In the genomic region with DNA sequence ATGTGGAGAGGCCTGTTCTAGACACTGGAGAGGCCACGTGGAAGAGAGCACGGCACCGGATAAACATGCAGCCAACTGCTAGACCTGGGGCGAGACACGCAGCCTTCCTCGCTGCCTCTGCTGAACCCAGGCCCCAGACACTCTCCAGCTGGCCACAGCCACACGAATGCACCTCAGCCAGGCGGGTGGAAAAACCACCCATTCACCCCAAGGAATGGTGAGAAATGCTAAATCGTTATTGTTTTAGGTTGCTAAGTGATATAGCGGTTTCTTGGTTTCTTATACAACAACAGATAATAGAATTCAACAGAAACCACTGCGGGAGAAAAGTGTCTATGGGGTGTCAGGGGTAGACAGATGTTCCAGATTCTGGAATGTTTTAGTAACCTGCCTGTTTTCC, we compare ENCODE assay signal across 1 cellular context.
TF ChIP-seq lines count a peak whose summit lies in the region.

No MANE protein-coding gene starts in this region.

TF ChIP-seq in GM12878, 131 proteins besides CTCF, POLR2A, EP300 and RAD21:
- TF ChIP-seq ZNF207 (IDR thresholded peaks at IDR 0.05; ENCODE audit: borderline replicate concordance) (no peak), BCL11A (IDR thresholded peaks at IDR 0.05; ENCODE audit: low read depth, low read length) (0 out of 2 replicates have a peak, but pooled peaks have one; percentile 3), IKZF2 (IDR thresholded peaks at IDR 0.05) (peak; percentile 54 to 55; a peak in 2 of 4 replicates), POU2F2 (IDR thresholded peaks at IDR 0.05; ENCODE audit: borderline replicate concordance, low read depth, low read length) (0 out of 3 replicates have a peak, but pooled peaks have one; percentile 31), SMAD5 (IDR thresholded peaks at IDR 0.05; ENCODE audit: low read depth) (no peak), RUNX3 (IDR thresholded peaks at IDR 0.05; ENCODE audit: low read length) (peak; percentile 47), MTA2 (IDR thresholded peaks at IDR 0.05; ENCODE audit: low read depth) (0 out of 2 replicates have a peak, but pooled peaks have one; percentile 30), IKZF1 (conservative IDR thresholded peaks at IDR 0.05) (peak; percentile 49; the same call in 1 of the 2 replicates), EGR1 (IDR thresholded peaks at IDR 0.05; ENCODE audit: borderline replicate concordance in 1 of 2, low read depth in 2 of 2, low read length in 2 of 2) (no peak), MYC (IDR thresholded peaks at IDR 0.05; ENCODE audit: insufficient read depth, insufficient read length, insufficient replicate concordance, low read length, severe bottlenecking) (no peak), TCF12 (IDR thresholded peaks at IDR 0.05; ENCODE audit: low read depth, low read length) (peak; percentile 64; the same call in 1 of the 2 replicates), SPI1 (IDR thresholded peaks at IDR 0.05; ENCODE audit: borderline replicate concordance, insufficient read depth, low read depth, low read length) (no peak), ZNF384 (IDR thresholded peaks at IDR 0.05; ENCODE audit: borderline replicate concordance, low read depth, low read length) (no peak), PAX5 (IDR thresholded peaks at IDR 0.05; ENCODE audit: borderline replicate concordance, low read depth, low read length) (0 out of 2 replicates have a peak, but pooled peaks have one; percentile 8)
- TF ChIP-seq, protein P1, sequence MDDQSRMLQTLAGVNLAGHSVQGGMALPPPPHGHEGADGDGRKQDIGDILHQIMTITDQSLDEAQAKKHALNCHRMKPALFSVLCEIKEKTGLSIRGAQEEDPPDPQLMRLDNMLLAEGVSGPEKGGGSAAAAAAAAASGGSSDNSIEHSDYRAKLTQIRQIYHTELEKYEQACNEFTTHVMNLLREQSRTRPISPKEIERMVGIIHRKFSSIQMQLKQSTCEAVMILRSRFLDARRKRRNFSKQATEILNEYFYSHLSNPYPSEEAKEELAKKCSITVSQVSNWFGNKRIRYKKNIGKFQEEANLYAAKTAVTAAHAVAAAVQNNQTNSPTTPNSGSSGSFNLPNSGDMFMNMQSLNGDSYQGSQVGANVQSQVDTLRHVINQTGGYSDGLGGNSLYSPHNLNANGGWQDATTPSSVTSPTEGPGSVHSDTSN (IDR thresholded peaks at IDR 0.05; ENCODE audit: insufficient replicate concordance, low read depth, low read length) = no peak
- TF ChIP-seq, protein P2, sequence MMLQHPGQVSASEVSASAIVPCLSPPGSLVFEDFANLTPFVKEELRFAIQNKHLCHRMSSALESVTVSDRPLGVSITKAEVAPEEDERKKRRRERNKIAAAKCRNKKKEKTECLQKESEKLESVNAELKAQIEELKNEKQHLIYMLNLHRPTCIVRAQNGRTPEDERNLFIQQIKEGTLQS (IDR thresholded peaks at IDR 0.05; ENCODE audit: borderline replicate concordance, extremely low read depth, low read depth, low read length) = no peak
- TF ChIP-seq, protein P3, sequence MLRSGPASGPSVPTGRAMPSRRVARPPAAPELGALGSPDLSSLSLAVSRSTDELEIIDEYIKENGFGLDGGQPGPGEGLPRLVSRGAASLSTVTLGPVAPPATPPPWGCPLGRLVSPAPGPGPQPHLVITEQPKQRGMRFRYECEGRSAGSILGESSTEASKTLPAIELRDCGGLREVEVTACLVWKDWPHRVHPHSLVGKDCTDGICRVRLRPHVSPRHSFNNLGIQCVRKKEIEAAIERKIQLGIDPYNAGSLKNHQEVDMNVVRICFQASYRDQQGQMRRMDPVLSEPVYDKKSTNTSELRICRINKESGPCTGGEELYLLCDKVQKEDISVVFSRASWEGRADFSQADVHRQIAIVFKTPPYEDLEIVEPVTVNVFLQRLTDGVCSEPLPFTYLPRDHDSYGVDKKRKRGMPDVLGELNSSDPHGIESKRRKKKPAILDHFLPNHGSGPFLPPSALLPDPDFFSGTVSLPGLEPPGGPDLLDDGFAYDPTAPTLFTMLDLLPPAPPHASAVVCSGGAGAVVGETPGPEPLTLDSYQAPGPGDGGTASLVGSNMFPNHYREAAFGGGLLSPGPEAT (IDR thresholded peaks at IDR 0.05; ENCODE audit: low read depth) = peak; percentile 51
- TF ChIP-seq, protein P4, sequence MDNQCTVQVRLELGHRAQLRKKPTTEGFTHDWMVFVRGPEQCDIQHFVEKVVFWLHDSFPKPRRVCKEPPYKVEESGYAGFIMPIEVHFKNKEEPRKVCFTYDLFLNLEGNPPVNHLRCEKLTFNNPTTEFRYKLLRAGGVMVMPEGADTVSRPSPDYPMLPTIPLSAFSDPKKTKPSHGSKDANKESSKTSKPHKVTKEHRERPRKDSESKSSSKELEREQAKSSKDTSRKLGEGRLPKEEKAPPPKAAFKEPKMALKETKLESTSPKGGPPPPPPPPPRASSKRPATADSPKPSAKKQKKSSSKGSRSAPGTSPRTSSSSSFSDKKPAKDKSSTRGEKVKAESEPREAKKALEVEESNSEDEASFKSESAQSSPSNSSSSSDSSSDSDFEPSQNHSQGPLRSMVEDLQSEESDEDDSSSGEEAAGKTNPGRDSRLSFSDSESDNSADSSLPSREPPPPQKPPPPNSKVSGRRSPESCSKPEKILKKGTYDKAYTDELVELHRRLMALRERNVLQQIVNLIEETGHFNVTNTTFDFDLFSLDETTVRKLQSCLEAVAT (IDR thresholded peaks at IDR 0.05) = peak; percentile 33; the same call in 1 of the 2 replicates
- TF ChIP-seq, protein P5, sequence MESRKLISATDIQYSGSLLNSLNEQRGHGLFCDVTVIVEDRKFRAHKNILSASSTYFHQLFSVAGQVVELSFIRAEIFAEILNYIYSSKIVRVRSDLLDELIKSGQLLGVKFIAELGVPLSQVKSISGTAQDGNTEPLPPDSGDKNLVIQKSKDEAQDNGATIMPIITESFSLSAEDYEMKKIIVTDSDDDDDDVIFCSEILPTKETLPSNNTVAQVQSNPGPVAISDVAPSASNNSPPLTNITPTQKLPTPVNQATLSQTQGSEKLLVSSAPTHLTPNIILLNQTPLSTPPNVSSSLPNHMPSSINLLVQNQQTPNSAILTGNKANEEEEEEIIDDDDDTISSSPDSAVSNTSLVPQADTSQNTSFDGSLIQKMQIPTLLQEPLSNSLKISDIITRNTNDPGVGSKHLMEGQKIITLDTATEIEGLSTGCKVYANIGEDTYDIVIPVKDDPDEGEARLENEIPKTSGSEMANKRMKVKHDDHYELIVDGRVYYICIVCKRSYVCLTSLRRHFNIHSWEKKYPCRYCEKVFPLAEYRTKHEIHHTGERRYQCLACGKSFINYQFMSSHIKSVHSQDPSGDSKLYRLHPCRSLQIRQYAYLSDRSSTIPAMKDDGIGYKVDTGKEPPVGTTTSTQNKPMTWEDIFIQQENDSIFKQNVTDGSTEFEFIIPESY (IDR thresholded peaks at IDR 0.05) = peak; percentile 78; the same call in 1 of the 2 replicates
TF ChIP-seq in GM12878: peak in this region for 11.
